In the genomic region with DNA sequence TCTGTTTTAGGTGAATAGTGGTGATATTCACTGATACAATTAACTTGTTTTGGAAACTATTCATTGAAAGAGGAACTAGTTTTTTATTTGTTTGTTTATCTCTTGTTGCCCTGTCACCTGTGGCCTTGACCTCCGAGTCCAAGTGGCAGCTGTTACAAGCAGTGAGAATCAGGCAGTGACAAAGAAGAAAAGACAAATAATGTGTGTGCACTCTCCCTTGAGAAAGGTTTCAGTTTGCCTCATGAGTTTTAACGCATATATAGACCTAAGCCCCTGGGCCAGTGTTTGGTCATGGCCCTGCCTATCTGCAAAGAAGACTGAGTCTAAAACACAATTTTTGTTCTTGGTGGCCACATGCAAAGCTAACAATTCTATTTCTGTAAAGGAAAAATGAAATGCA, we compare ENCODE assay signal across 9 cellular contexts. TPM values are rescaled to one million over a fixed set of nuclear protein-coding genes. Genes with fewer than 3 reads are reported as not detected.
A peak's percentile ranks its signal among the peaks of the same experiment; 100 is the strongest.
DNase-seq lines count a peak whose midpoint lies in the region; ATAC-seq lines count a peak whose summit lies in the region.
"Had no signal": no experiment of that assay in that cellular context is flagged by ENCODE, and none has a peak within 500 bp of the region (broad histone marks: within the 10 kb centered on the region; RNA-seq: fewer than 3 reads in every experiment).

No MANE protein-coding gene starts in this region.

- H3K27me3 Mint-ChIP-seq in stimulated activated memory B cell treated with anti-CD40 and anti-IgM and Interleukin-4, amounts not matched to agents 10 μg/mL and 1 μg/mL and 100 μg/mL, for 72 hours: no peaks in the 10 kb centered on the region
- H3K27me3 Mint-ChIP-seq: T-cell had no signal

- H3K4me1 Mint-ChIP-seq in stimulated activated memory B cell treated with anti-CD40 and anti-IgM and Interleukin-4, amounts not matched to agents 10 μg/mL and 1 μg/mL and 100 μg/mL, for 72 hours: peaks cover 67% of the 10 kb centered on the region
- H3K4me1 Mint-ChIP-seq: T-cell had no signal

- H3K4me3 Mint-ChIP-seq in stimulated activated memory B cell treated with anti-CD40 and anti-IgM and Interleukin-4, amounts not matched to agents 10 μg/mL and 1 μg/mL and 100 μg/mL, for 72 hours: no peak overlapping the region
- H3K4me3 Mint-ChIP-seq: T-cell had no signal

- ATAC-seq in GM19023 (IDR thresholded peaks at IDR 0.05; ENCODE audit: unreplicated experiment): peak; percentile 100
- peak; percentile 99 for ATAC-seq in GM21723 (IDR thresholded peaks at IDR 0.05; ENCODE audit: unreplicated experiment)
- peak; percentile 99 for ATAC-seq in HG03159 (IDR thresholded peaks at IDR 0.05; ENCODE audit: unreplicated experiment)
- ATAC-seq in stimulated activated memory B cell treated with anti-CD40 and anti-IgM and Interleukin-4, amounts not matched to agents 10 μg/mL and 1 μg/mL and 100 μg/mL, for 72 hours: peak; percentile 91
- no peak for ATAC-seq in esophagus mucosa
- ATAC-seq: T-cell had no signal

- H3K36me3 Mint-ChIP-seq in stimulated activated memory B cell treated with anti-CD40 and anti-IgM and Interleukin-4, amounts not matched to agents 10 μg/mL and 1 μg/mL and 100 μg/mL, for 72 hours: peaks cover 62% of the 10 kb centered on the region
- H3K36me3 Mint-ChIP-seq: T-cell had no signal

- H3K9me3 Mint-ChIP-seq in stimulated activated memory B cell treated with anti-CD40 and anti-IgM and Interleukin-4, amounts not matched to agents 10 μg/mL and 1 μg/mL and 100 μg/mL, for 72 hours: no peaks in the 10 kb centered on the region

- in situ Hi-C loops in ACHN (cut with HindIII; ENCODE audit: low pct_ligation_motif_present, low pct_unique_long_range_greater_than_20kb, low sequenced_read_pairs): no loop called here

- H3K27ac Mint-ChIP-seq in stimulated activated memory B cell treated with anti-CD40 and anti-IgM and Interleukin-4, amounts not matched to agents 10 μg/mL and 1 μg/mL and 100 μg/mL, for 72 hours: peak overlapping the region; percentile 50
- H3K27ac Mint-ChIP-seq: T-cell had no signal

- DNase-seq in ACHN (no peak), nucleus accumbens (lab: John Stamatoyannopoulos, UW) (no peak)
- DNase-seq: MG63, T-cell had no signal

RNA-seq across cellular contexts. Expression of a gene that starts 15.3 kb away (rescaled TPM):
- total RNA-seq in esophagus mucosa: 33.6 TPM
